In genomic region chr6:20173833-20174796, GRCh38 we compare ENCODE assay signal across 8 cellular contexts. TPM values are rescaled to one million over a fixed set of nuclear protein-coding genes. Genes with fewer than 3 reads are reported as not detected.
A peak's percentile ranks its signal among the peaks of the same experiment; 100 is the strongest.
DNase-seq lines count a peak whose midpoint lies in the region; ATAC-seq and TF ChIP-seq lines count a peak whose summit lies in the region.

No MANE protein-coding gene starts in this region.

- no peak overlapping the region for H3K4me3 ChIP-seq in PC-9

- ATAC-seq in GM19452 (IDR thresholded peaks at IDR 0.05; ENCODE audit: unreplicated experiment) (peak; percentile 81), HG03442 (IDR thresholded peaks at IDR 0.05; ENCODE audit: unreplicated experiment) (peak; percentile 64)

- CTCF ChIA-PET in PC-9 (lab: Charles Lee): no interaction called here

- no peaks in the 10 kb centered on the region for H3K36me3 ChIP-seq in PC-9 (ENCODE audit: low read depth)

- H4K20me1 ChIP-seq in PC-9 (ENCODE audit: insufficient read depth): no peaks in the 10 kb centered on the region

- no peaks in the 10 kb centered on the region for H3K79me2 ChIP-seq in PC-9 (ENCODE audit: low read depth)

- H3K9me3 Mint-ChIP-seq in CD14-positive monocyte: no peaks in the 10 kb centered on the region
- H3K9me3 Mint-ChIP-seq in activated T-helper 1 cell treated with anti-CD3 and anti-CD28 coated beads, Interleukin-12 subunit alpha, Interleukin-12 subunit beta, Interleukin-2, Interleukin-4 antibody, amounts not matched to agents 30 ng/mL and 10 ng/mL and 1 ng/mL, durations not matched to agents 14 hours and 24 hours and 36 hours: no peaks in the 10 kb centered on the region

- peaks cover 7 to 9% of the 10 kb centered on the region in 2 donors for H3K36me3 Mint-ChIP-seq in CD14-positive monocyte
- H3K36me3 Mint-ChIP-seq in activated T-helper 1 cell treated with anti-CD3 and anti-CD28 coated beads, Interleukin-12 subunit alpha, Interleukin-12 subunit beta, Interleukin-2, Interleukin-4 antibody, amounts not matched to agents 30 ng/mL and 10 ng/mL and 1 ng/mL, durations not matched to agents 14 hours and 24 hours and 36 hours (ENCODE audit: low read depth): peaks cover 7% of the 10 kb centered on the region

- H3K4me1 Mint-ChIP-seq in CD14-positive monocyte: peaks cover 64% of the 10 kb centered on the region
- H3K4me1 Mint-ChIP-seq in activated T-helper 1 cell treated with anti-CD3 and anti-CD28 coated beads, Interleukin-12 subunit alpha, Interleukin-12 subunit beta, Interleukin-2, Interleukin-4 antibody, amounts not matched to agents 30 ng/mL and 10 ng/mL and 1 ng/mL, durations not matched to agents 14 hours and 24 hours and 36 hours (ENCODE audit: low read depth): peaks cover 24% of the 10 kb centered on the region

- no peak overlapping the region for H3K27ac ChIP-seq in PC-9

- H2AFZ ChIP-seq in PC-9: no peak overlapping the region

- BruUV-seq in PC-9 (replicated peaks; lab: Mats Ljungman, UMichigan): no TSS peak

- no peaks in the 10 kb centered on the region for H3K9me2 ChIP-seq in PC-9 (ENCODE audit: insufficient read depth)

- intact Hi-C loops in CD14-positive monocyte (cut with micrococcal nuclease): loop anchor here in 1 of 2 donors (5.0 kb wide), 1 partner anchor 33 kb away; no protein-coding TSS in a partner anchor
- intact Hi-C loops in activated T-helper 1 cell treated with anti-CD3 and anti-CD28 coated beads, Interleukin-12 subunit alpha, Interleukin-12 subunit beta, Interleukin-2, Interleukin-4 antibody, amounts not matched to agents 30 ng/mL and 10 ng/mL and 1 ng/mL, durations not matched to agents 14 hours and 24 hours and 36 hours (cut with micrococcal nuclease): loop anchor here (2.0 kb wide), 1 partner anchor 39 kb away; the partner anchor contains the start of gene MBOAT1
- intact Hi-C loops in PC-9 (cut with micrococcal nuclease; ENCODE audit: unreplicated experiment): no loop called here

- no peak overlapping the region for H3K4me2 ChIP-seq in PC-9

- TF ChIP-seq CTCF in CD14-positive monocyte (IDR thresholded peaks at IDR 0.05): no peak
- no peak for TF ChIP-seq CTCF in PC-9 (conservative IDR thresholded peaks at IDR 0.05)

- no peaks in the 10 kb centered on the region for H3K4me1 ChIP-seq in PC-9 (replicated peaks; ENCODE audit: insufficient read depth)

- H3K4me3 Mint-ChIP-seq in CD14-positive monocyte: peak overlapping the region; percentile 72 to 89
- peak overlapping the region; percentile 53 for H3K4me3 Mint-ChIP-seq in activated T-helper 1 cell treated with anti-CD3 and anti-CD28 coated beads, Interleukin-12 subunit alpha, Interleukin-12 subunit beta, Interleukin-2, Interleukin-4 antibody, amounts not matched to agents 30 ng/mL and 10 ng/mL and 1 ng/mL, durations not matched to agents 14 hours and 24 hours and 36 hours

- H3K9me3 ChIP-seq in PC-9 (ENCODE audit: insufficient read depth, low read depth): no peaks in the 10 kb centered on the region

- H3F3A ChIP-seq in PC-9 (ENCODE audit: insufficient read depth, low read depth): no peaks in the 10 kb centered on the region

- H3K27me3 ChIP-seq in PC-9 (ENCODE audit: insufficient read depth, low read depth): no peaks in the 10 kb centered on the region

- DNase-seq in CD14-positive monocyte (ENCODE audit: low spot score) (no peak), epidermal melanocyte (ENCODE audit: insufficient read length, low spot score) (no peak), PC-9 (no peak)
- no peak for DNase-seq in activated T-helper 1 cell treated with anti-CD3 and anti-CD28 coated beads, Interleukin-12 subunit alpha, Interleukin-12 subunit beta, Interleukin-2, Interleukin-4 antibody, amounts not matched to agents 30 ng/mL and 10 ng/mL and 1 ng/mL, durations not matched to agents 14 hours and 24 hours and 36 hours (ENCODE audit: low spot score)
- DNase-seq in stimulated activated CD4-positive, alpha-beta T cell treated with anti-CD3 and anti-CD28 coated beads, Interleukin-1b, Interleukin-23, amount 100 ng/mL, for 48 hours: no peak
- DNase-seq in activated naive CD4-positive, alpha-beta T cell (lab: John Stamatoyannopoulos, UW): no peak

- no peaks in the 10 kb centered on the region for H3K27me3 Mint-ChIP-seq in CD14-positive monocyte (ENCODE audit: low read depth in 3 of 3)
- H3K27me3 Mint-ChIP-seq in activated T-helper 1 cell treated with anti-CD3 and anti-CD28 coated beads, Interleukin-12 subunit alpha, Interleukin-12 subunit beta, Interleukin-2, Interleukin-4 antibody, amounts not matched to agents 30 ng/mL and 10 ng/mL and 1 ng/mL, durations not matched to agents 14 hours and 24 hours and 36 hours (ENCODE audit: insufficient read depth): no peaks in the 10 kb centered on the region

- H3K27ac Mint-ChIP-seq in CD14-positive monocyte: peak overlapping the region; percentile 97 to 99 (median 98)
- H3K27ac Mint-ChIP-seq in activated T-helper 1 cell treated with anti-CD3 and anti-CD28 coated beads, Interleukin-12 subunit alpha, Interleukin-12 subunit beta, Interleukin-2, Interleukin-4 antibody, amounts not matched to agents 30 ng/mL and 10 ng/mL and 1 ng/mL, durations not matched to agents 14 hours and 24 hours and 36 hours: peak overlapping the region; percentile 41

- POLR2A ChIA-PET in PC-9 (lab: Charles Lee; ENCODE audit: unreplicated experiment): no interaction called here

RNA-seq across cellular contexts. Expression of gene MBOAT1, which starts 38.2 kb away (rescaled TPM):
- 1 to 10 TPM; 6.8 to 8.1 TPM for polyA plus RNA-seq in CD14-positive monocyte
- 12.2 and 13.5 TPM in 2 replicates for total RNA-seq in activated T-helper 1 cell treated with anti-CD3 and anti-CD28 coated beads, Interleukin-12 subunit alpha, Interleukin-12 subunit beta, Interleukin-2, Interleukin-4 antibody, amounts not matched to agents 30 ng/mL and 10 ng/mL and 1 ng/mL, durations not matched to agents 14 hours and 24 hours and 36 hours
- 19.7 and 22.0 TPM in 2 replicates for total RNA-seq in PC-9 (2021)
